8 cellular contexts compared by ENCODE assay signal in the genomic region with DNA sequence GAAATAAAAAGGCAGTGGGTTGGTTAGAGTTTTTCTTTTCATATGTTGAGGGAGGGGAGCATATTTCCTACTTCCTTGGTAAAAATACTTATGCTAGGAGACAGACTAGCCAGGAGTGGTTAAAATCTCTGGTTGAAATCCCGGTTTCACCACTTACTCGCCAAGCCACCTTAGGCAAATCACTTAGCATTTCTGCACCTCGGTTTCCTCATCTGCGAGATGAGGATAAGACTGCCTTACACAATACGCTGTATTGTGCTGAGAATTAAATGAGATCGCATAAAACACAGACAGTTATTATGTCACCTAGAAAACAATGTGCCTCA. TPM values are rescaled to one million over a fixed set of nuclear protein-coding genes. Genes with fewer than 3 reads are reported as not detected.
DNase-seq lines count a peak whose midpoint lies in the region; ATAC-seq and TF ChIP-seq lines count a peak whose summit lies in the region.

No MANE protein-coding gene starts in this region.

- no peak for TF ChIP-seq CTCF in left ventricle myocardium inferior (IDR thresholded peaks at IDR 0.05; ENCODE audit: borderline replicate concordance)

- peak overlapping the region; percentile 3 to 61 for H3K9ac ChIP-seq in mucosa of rectum (ENCODE audit: low read depth in 1 of 2, low read length in 2 of 2)

- H3K4me3 ChIP-seq in left ventricle myocardium inferior, result peak overlapping the region; percentile 86
- H3K4me3 ChIP-seq in mucosa of rectum (ENCODE audit: low read length in 2 of 2), result peak overlapping the region; percentile 65 to 75

- H3K27me3 Mint-ChIP-seq in central memory CD8-positive, alpha-beta T cell, result no peaks in the 10 kb centered on the region

- peak overlapping the region; percentile 87 for H3K4me3 Mint-ChIP-seq in central memory CD8-positive, alpha-beta T cell

- ATAC-seq in Right ventricle myocardium inferior, result no peak
- no peak for ATAC-seq in central memory CD8-positive, alpha-beta T cell (replicated peaks; ENCODE audit: extremely low read depth, poor library complexity, severe bottlenecking)
- ATAC-seq in GM18511 (IDR thresholded peaks at IDR 0.05; ENCODE audit: unreplicated experiment), result no peak
- no peak for ATAC-seq in HG03159 (IDR thresholded peaks at IDR 0.05; ENCODE audit: unreplicated experiment)
- no peak for ATAC-seq in HG03139 (IDR thresholded peaks at IDR 0.05; ENCODE audit: unreplicated experiment)

- H3K4me1 Mint-ChIP-seq in central memory CD8-positive, alpha-beta T cell, result peaks cover 58% of the 10 kb centered on the region

- H3K27me3 ChIP-seq in left ventricle myocardium inferior (ENCODE audit: low read depth) (no peaks in the 10 kb centered on the region), mucosa of rectum (ENCODE audit: control insufficient read depth in 2 of 2, insufficient read depth in 2 of 2, low read length in 2 of 2) (no peaks in the 10 kb centered on the region)

- intact Hi-C loops in left ventricle myocardium inferior (cut with micrococcal nuclease) (loop anchor here (10.0 kb wide), 1 partner anchor 50 kb away; the partner anchor contains the start of gene ALDH4A1), Right ventricle myocardium inferior (cut with DNase I) (loop anchor here (5.0 kb wide), 2 partner anchors 48 to 132 kb away; no protein-coding TSS in a partner anchor)

- peak overlapping the region; percentile 77 for H3K27ac ChIP-seq in left ventricle myocardium inferior (replicated peaks)
- H3K27ac ChIP-seq in mucosa of rectum (ENCODE audit: low read depth in 2 of 2, low read length in 2 of 2), result no peak overlapping the region

- no peaks in the 10 kb centered on the region for H3K9me3 ChIP-seq in left ventricle myocardium inferior (replicated peaks)
- no peaks in the 10 kb centered on the region for H3K9me3 ChIP-seq in mucosa of rectum (ENCODE audit: control insufficient read depth in 2 of 2, low read length in 2 of 2)

- DNase-seq in left ventricle myocardium inferior (no peak), Right ventricle myocardium inferior (ENCODE audit: missing footprints) (no peak), mucosa of gallbladder (ENCODE audit: low spot score) (no peak)
- no peak for DNase-seq in central memory CD8-positive, alpha-beta T cell (ENCODE audit: low spot score in 2 of 2)

- H3K36me3 ChIP-seq in left ventricle myocardium inferior, result no peaks in the 10 kb centered on the region
- H3K36me3 ChIP-seq in mucosa of rectum (ENCODE audit: control insufficient read depth in 2 of 2, insufficient read depth in 2 of 2, low read length in 2 of 2), result no peaks in the 10 kb centered on the region

- H3K9me3 Mint-ChIP-seq in central memory CD8-positive, alpha-beta T cell, result no peaks in the 10 kb centered on the region

- peak overlapping the region; percentile 100 for H3K27ac Mint-ChIP-seq in central memory CD8-positive, alpha-beta T cell (ENCODE audit: low read depth)

- H3K36me3 Mint-ChIP-seq in central memory CD8-positive, alpha-beta T cell (ENCODE audit: insufficient read depth), result peaks cover 48% of the 10 kb centered on the region

- H3K4me1 ChIP-seq in left ventricle myocardium inferior (peaks cover 58% of the 10 kb centered on the region), mucosa of rectum (ENCODE audit: control insufficient read depth in 2 of 2, insufficient read depth in 2 of 2, low read length in 2 of 2) (peaks cover 28 to 45% of the 10 kb centered on the region in 2 donors)

RNA-seq across cellular contexts. Expression of gene IFFO2, which starts 1.4 kb away (rescaled TPM):
- total RNA-seq in left ventricle myocardium inferior (3.3 TPM), Right ventricle myocardium inferior (5.2 TPM), mucosa of gallbladder (12.2 TPM)

RNA-seq across cellular contexts. Expression of gene ALDH4A1, which starts 52.7 kb away (rescaled TPM):
- 35.9 TPM for total RNA-seq in left ventricle myocardium inferior
- 31.2 TPM for total RNA-seq in Right ventricle myocardium inferior
- 26.4 TPM for total RNA-seq in mucosa of gallbladder
